In genomic region chr6:111642463-111643158, GRCh38 we compare ENCODE assay signal across 8 cellular contexts.
DNase-seq lines count a peak whose midpoint lies in the region; ATAC-seq and TF ChIP-seq lines count a peak whose summit lies in the region.

No MANE protein-coding gene starts in this region.

- ATAC-seq in GM21423 (IDR thresholded peaks at IDR 0.05; ENCODE audit: unreplicated experiment) (peak; percentile 74), GM18505 (IDR thresholded peaks at IDR 0.05; ENCODE audit: unreplicated experiment) (no peak), GM19351 (IDR thresholded peaks at IDR 0.05; ENCODE audit: unreplicated experiment) (no peak)

- no peaks in the 10 kb centered on the region for H3K36me3 ChIP-seq in parathyroid adenoma (ENCODE audit: control insufficient read depth, insufficient read depth, low read length)

- no peak overlapping the region for H3K27ac ChIP-seq in parathyroid adenoma

- H3K4me3 ChIP-seq in NB4 (ENCODE audit: low read depth, low read length) (no peak overlapping the region), parathyroid adenoma (ENCODE audit: low read depth, low read length) (no peak overlapping the region)

- peak overlapping the region; percentile 26 for H2AFZ ChIP-seq in parathyroid adenoma

- no peaks in the 10 kb centered on the region for H3K9me3 ChIP-seq in parathyroid adenoma (ENCODE audit: control insufficient read depth, low read length)

- no peaks in the 10 kb centered on the region for H3K79me2 ChIP-seq in parathyroid adenoma

- TF ChIP-seq CTCF in NB4 (IDR thresholded peaks at IDR 0.05; ENCODE audit: low read depth, low read length) (peak; percentile 78), parathyroid adenoma (IDR thresholded peaks at IDR 0.05) (peak; percentile 65)

- no peaks in the 10 kb centered on the region for H3K4me1 ChIP-seq in parathyroid adenoma

- DNase-seq in DMS53 (lab: John Stamatoyannopoulos, UW) (peak; percentile 68), NB4 (ENCODE audit: low read depth) (peak; percentile 80), globus pallidus (ENCODE audit: low spot score) (peak; percentile 68)
- peak; percentile 3 for DNase-seq in activated CD4-positive, alpha-beta T cell treated with anti-CD3 and anti-CD28 coated beads, Interleukin-2, amount 50 U/mL, for 1 hour

- H3K9ac ChIP-seq in parathyroid adenoma, result no peak overlapping the region

- no peak overlapping the region for H3K4me2 ChIP-seq in parathyroid adenoma (ENCODE audit: low read length)

- H3K27me3 ChIP-seq in parathyroid adenoma (ENCODE audit: control insufficient read depth, insufficient read depth, low read length), result no peaks in the 10 kb centered on the region

- TF ChIP-seq POLR2A in NB4 (IDR thresholded peaks at IDR 0.05; ENCODE audit: extremely low read depth, insufficient read length) (no peak), GM18505 (IDR thresholded peaks at IDR 0.05; ENCODE audit: borderline replicate concordance, extremely low read depth, insufficient read depth, insufficient read length) (no peak)

Comparison
In these comparisons a context has a peak if more than half of its experiments do, and no peak if none do; other contexts are left out.
1. DNase-seq: peak in every context shown above with its lines; median percentile 80 in NB4; 68 in DMS53; 68 in globus pallidus; 3 in activated CD4-positive, alpha-beta T cell treated with anti-CD3 and anti-CD28 coated beads, Interleukin-2, amount 50 U/mL, for 1 hour.